Comparison of ENCODE assay signal across 8 cellular contexts in genomic region chr5:178729065-178729464, GRCh38. TPM values are rescaled to one million over a fixed set of nuclear protein-coding genes. Genes with fewer than 3 reads are reported as not detected.
DNase-seq lines count a peak whose midpoint lies in the region; ATAC-seq and TF ChIP-seq lines count a peak whose summit lies in the region.
"Not testable (repeated sequence)": the region's sequence is repeated elsewhere in the genome, so short reads cannot be mapped to it uniquely, and the experiment has no call there.

No MANE protein-coding gene starts in this region.

- WGBS in esophagus squamous epithelium, 2 donors = no CpG with 5 or more reads among the region's 33 CpGs
- WGBS in neuronal stem cell (ENCODE audit: extremely low coverage in 2 of 2, insufficient read length in 2 of 2, insufficient replicate concordance in 1 of 2), 2 donors = no CpG with 5 or more reads among the region's 33 CpGs
- WGBS in testis, 2 donors = no CpG with 5 or more reads among the region's 33 CpGs

- H2BK120ac ChIP-seq in neuronal stem cell (ENCODE audit: low read depth, low read length) = not testable (repeated sequence)

- not testable (repeated sequence) for H3K4ac ChIP-seq in neuronal stem cell (ENCODE audit: low read length)

- not testable (repeated sequence) for TF ChIP-seq POLR2A in breast epithelium (IDR thresholded peaks at IDR 0.05); esophagus squamous epithelium (IDR thresholded peaks at IDR 0.05); testis (IDR thresholded peaks at IDR 0.05)

- BruUV-seq in PC-3 (replicated peaks; lab: Mats Ljungman, UMichigan) = not testable (repeated sequence)

- intact Hi-C loops in PC-3 (cut with micrococcal nuclease); breast epithelium (cut with DNase I; ENCODE audit: low total_unique reads); esophagus squamous epithelium (cut with DNase I); left ventricle myocardium inferior (cut with micrococcal nuclease): not testable (repeated sequence)
- intact Hi-C loops in testis (cut with DNase I; ENCODE audit: low total_unique reads) = loop anchor here (5.0 kb wide), 1 partner anchor 333 kb away; the partner anchor contains the start of gene ZNF354C

- not testable (repeated sequence) for H2BK12ac ChIP-seq in neuronal stem cell (ENCODE audit: low read length)

- not testable (repeated sequence) for H2AFZ ChIP-seq in ACC112 (ENCODE audit: low read length, unreplicated experiment); PC-3 (ENCODE audit: low read length); neuronal stem cell (ENCODE audit: low read length)

- H3K79me1 ChIP-seq in neuronal stem cell (ENCODE audit: low read depth, low read length) = not testable (repeated sequence)

- H2BK15ac ChIP-seq in neuronal stem cell (ENCODE audit: low read length) = not testable (repeated sequence)

- H4K91ac ChIP-seq in neuronal stem cell (ENCODE audit: low read depth, low read length, poor library complexity) = not testable (repeated sequence)

- not testable (repeated sequence) for H3K4me1 ChIP-seq in ACC112 (ENCODE audit: control insufficient read depth, insufficient read depth, low read length, unreplicated experiment); PC-3 (ENCODE audit: insufficient read depth, low read length); breast epithelium; neuronal stem cell (ENCODE audit: control insufficient read depth in 2 of 2, insufficient read depth in 1 of 2, low read depth in 1 of 2, low read length in 2 of 2); testis
- peaks cover 2 to 16% (median 4%) of the 10 kb centered on the region in 3 donors for H3K4me1 ChIP-seq in esophagus squamous epithelium
- peaks cover 13% of the 10 kb centered on the region for H3K4me1 ChIP-seq in left ventricle myocardium inferior

- H4K8ac ChIP-seq in neuronal stem cell (ENCODE audit: low read depth, low read length) = not testable (repeated sequence)

- not testable (repeated sequence) for H3K9ac ChIP-seq in PC-3 (ENCODE audit: low read length); neuronal stem cell (ENCODE audit: low read depth, low read length, poor library complexity)

- H3K36me3 ChIP-seq in ACC112 (ENCODE audit: insufficient read depth, low read length) (peaks cover 43% of the 10 kb centered on the region), PC-3 (ENCODE audit: low read depth, low read length) (peaks cover 32% of the 10 kb centered on the region), esophagus squamous epithelium (peaks cover 11 to 43% (median 28%) of the 10 kb centered on the region in 3 donors), left ventricle myocardium inferior (peaks cover 45% of the 10 kb centered on the region), neuronal stem cell (replicated peaks in 1 of 2; ENCODE audit: control insufficient read depth in 2 of 2, insufficient read depth in 2 of 2, low read length in 2 of 2) (peaks cover 18 to 39% of the 10 kb centered on the region in 2 donors)
- not testable (repeated sequence) for H3K36me3 ChIP-seq in GM06990 (ENCODE audit: control insufficient read depth, insufficient read depth, low read length); breast epithelium; testis (ENCODE audit: low read depth, missing control alignments)

- CTCF ChIA-PET in PC-3 (lab: Charles Lee) = not testable (repeated sequence)

- H3K4me2 ChIP-seq in PC-3 (ENCODE audit: low read length); neuronal stem cell (ENCODE audit: insufficient read depth, low read length, poor library complexity, severe bottlenecking): not testable (repeated sequence)

- not testable (repeated sequence) for TF ChIP-seq CTCF in GM06990 (IDR thresholded peaks at IDR 0.05; ENCODE audit: insufficient read depth, low read length, poor library complexity, severe bottlenecking); PC-3 (conservative IDR thresholded peaks at IDR 0.05; ENCODE audit: low read depth, low read length); breast epithelium (IDR thresholded peaks at IDR 0.05); esophagus squamous epithelium (IDR thresholded peaks at IDR 0.05); left ventricle myocardium inferior (IDR thresholded peaks at IDR 0.05; ENCODE audit: borderline replicate concordance); testis (IDR thresholded peaks at IDR 0.05)

- not testable (repeated sequence) for H3F3A ChIP-seq in PC-3 (ENCODE audit: low read length, unreplicated experiment)

- H3K18ac ChIP-seq in neuronal stem cell (ENCODE audit: low read length) = not testable (repeated sequence)

- H4K20me1 ChIP-seq in PC-3 (ENCODE audit: low read length) = not testable (repeated sequence)

- H3K79me2 ChIP-seq in ACC112 (ENCODE audit: control insufficient read depth, insufficient read depth, low read length, unreplicated experiment); PC-3 (ENCODE audit: low read length): not testable (repeated sequence)

- ATAC-seq in PC-3 = peak; percentile 19

- DNase-seq in GM06990 (ENCODE audit: extremely low read depth, insufficient read length); PC-3; breast epithelium (ENCODE audit: low spot score in 2 of 2); esophagus squamous epithelium (lab: John Stamatoyannopoulos, UW); left ventricle myocardium inferior; neuronal stem cell (ENCODE audit: low spot score); testis: not testable (repeated sequence)

- H3K23ac ChIP-seq in neuronal stem cell (ENCODE audit: low read depth, low read length, poor library complexity) = not testable (repeated sequence)

- H2BK5ac ChIP-seq in neuronal stem cell (ENCODE audit: low read length) = not testable (repeated sequence)

- H3K9me3 ChIP-seq in PC-3 (ENCODE audit: low read length); breast epithelium; testis: not testable (repeated sequence)
- H3K9me3 ChIP-seq in esophagus squamous epithelium = peaks cover 0 to 20% (median 0%) of the 10 kb centered on the region in 3 donors
- peaks cover 21% of the 10 kb centered on the region for H3K9me3 ChIP-seq in left ventricle myocardium inferior (replicated peaks)
- H3K9me3 ChIP-seq in neuronal stem cell (replicated peaks in 1 of 2; ENCODE audit: control insufficient read depth in 2 of 2, insufficient read depth in 1 of 2, low read depth in 1 of 2, low read length in 2 of 2) = peaks cover 4 to 42% of the 10 kb centered on the region in 2 donors

- H3K14ac ChIP-seq in neuronal stem cell (ENCODE audit: low read length) = not testable (repeated sequence)

- H2AK5ac ChIP-seq in neuronal stem cell (ENCODE audit: low read depth, low read length) = not testable (repeated sequence)

- not testable (repeated sequence) for H3K27me3 ChIP-seq in ACC112 (ENCODE audit: insufficient read depth, low read length); GM06990 (replicated peaks; ENCODE audit: control insufficient read depth, insufficient read depth, low read length); PC-3 (ENCODE audit: low read length); breast epithelium; esophagus squamous epithelium; left ventricle myocardium inferior (ENCODE audit: low read depth); neuronal stem cell (ENCODE audit: control insufficient read depth in 3 of 3, insufficient read depth in 3 of 3, low read depth in 1 of 3, low read length in 3 of 3); testis

- POLR2A ChIA-PET in PC-3 (lab: Charles Lee; ENCODE audit: unreplicated experiment) = interaction anchor here (0.6 kb wide), 1 partner anchor 22 kb away, joined by 33 read pairs; no protein-coding TSS in a partner anchor

- H3K27ac ChIP-seq in ACC112 (ENCODE audit: low read depth, low read length); PC-3 (ENCODE audit: low read length); breast epithelium; esophagus squamous epithelium; left ventricle myocardium inferior (replicated peaks); neuronal stem cell (replicated peaks; ENCODE audit: low read length); testis: not testable (repeated sequence)

- not testable (repeated sequence) for H3K9me2 ChIP-seq in PC-3 (replicated peaks; ENCODE audit: low read length)

- peak overlapping the region; percentile 80; the same call in 1 of the 2 replicates for H3K4me3 ChIP-seq in ACC112 (ENCODE audit: low read depth, low read length)
- H3K4me3 ChIP-seq in GM06990 (replicated peaks; ENCODE audit: low read depth, low read length) = peak overlapping the region; percentile 46
- 0 out of 2 replicates have a peak overlapping the region, but pooled peaks have one; percentile 37 for H3K4me3 ChIP-seq in PC-3 (ENCODE audit: low read length)
- H3K4me3 ChIP-seq in breast epithelium = peak overlapping the region in 2 of 3 donors; percentile 51 to 66
- peak overlapping the region in 3 of 4 donors; percentile 17 to 77 (median 54) for H3K4me3 ChIP-seq in esophagus squamous epithelium
- peak overlapping the region; percentile 98 for H3K4me3 ChIP-seq in left ventricle myocardium inferior
- H3K4me3 ChIP-seq in neuronal stem cell (ENCODE audit: low read length in 2 of 2) = peak overlapping the region; percentile 35 to 62
- peak overlapping the region; percentile 82 to 86 for H3K4me3 ChIP-seq in testis

RNA-seq across cellular contexts. Expression of gene ZNF354A, which starts 1.4 kb away (rescaled TPM):
- 16.8 and 29.4 TPM in 2 replicates for total RNA-seq in PC-3 (2014; rRNA removed)
- total RNA-seq in breast epithelium = 10 to 100 TPM; 17.6 to 25.8 (median 21.3) TPM
- total RNA-seq in esophagus squamous epithelium = 10 to 100 TPM in 1 of 4 donors, 1 to 10 TPM in 3; 7.8 to 12.0 (median 8.5) TPM
- total RNA-seq in left ventricle myocardium inferior = 9.0 TPM
- 19.3 TPM for polyA plus RNA-seq in neuronal stem cell (2013, experiment 1 of 2)
- 19.3 TPM for polyA plus RNA-seq in neuronal stem cell (2013, experiment 2 of 2)
- total RNA-seq in testis = 10 to 100 TPM; 14.2 to 30.0 TPM
- 10.5 TPM for polyA plus RNA-seq in testis (ENCODE audit: insufficient read depth, low read depth, low replicate concordance)

Comparison
In these comparisons a context has a peak if more than half of its experiments do, and no peak if none do; other contexts are left out.
1. H3K4me3 ChIP-seq: peak in every context shown above with its lines; median percentile 98 in left ventricle myocardium inferior; 84 in testis; 80 in ACC112; 58 in breast epithelium; 54 in esophagus squamous epithelium; 48 in neuronal stem cell; 46 in GM06990; 37 in PC-3.